ENCODE assay signal across 19 cellular contexts in the genomic region with DNA sequence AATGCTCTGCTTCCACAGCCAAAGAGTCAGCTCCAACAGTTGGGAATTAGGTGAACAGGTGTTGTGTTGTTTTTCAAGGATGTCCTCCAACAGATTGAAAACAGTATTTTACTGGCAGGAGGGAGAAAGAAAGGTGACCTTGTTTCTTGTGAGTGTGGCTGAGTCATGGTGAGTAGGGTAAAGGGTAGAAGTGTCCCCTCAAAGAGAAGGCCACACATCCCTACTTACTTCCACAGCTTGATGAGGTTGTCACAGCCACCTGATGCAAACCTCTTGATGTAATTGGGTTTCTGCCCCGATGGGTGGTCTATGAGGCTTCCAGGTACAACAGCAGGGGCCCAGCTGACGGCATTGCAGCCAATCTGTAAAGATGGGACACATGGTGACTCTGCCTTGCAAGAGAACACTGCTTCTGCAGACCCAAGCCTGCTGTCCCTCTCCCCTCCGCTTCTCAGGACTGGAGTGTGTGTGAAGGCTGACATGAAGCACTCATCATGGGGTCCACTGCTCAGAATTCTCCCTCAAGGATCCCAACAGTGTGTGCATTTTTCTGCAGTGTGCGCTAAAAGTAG. TPM values are rescaled to one million over a fixed set of nuclear protein-coding genes. Genes with fewer than 3 reads are reported as not detected.
"Had no signal": no experiment of that assay in that cellular context is flagged by ENCODE, and none has a peak within 500 bp of the region (broad histone marks: within the 10 kb centered on the region; RNA-seq: fewer than 3 reads in every experiment).

No MANE protein-coding gene starts in this region.

- H3K9me3 ChIP-seq: esophagus squamous epithelium, spleen, transverse colon had no signal

- H3K27ac Mint-ChIP-seq: activated CD8-positive, alpha-beta memory T cell treated with anti-CD3 and anti-CD28 coated beads, Interleukin-2, amount 10 ng/mL, durations not matched to agents 7 days and 5 days; dendritic cell treated with granulocyte-macrophage colony-stimulating factor and Interleukin-4, amounts not matched to agents 40 ng/mL and 50 ng/mL, for 4 days; nephron progenitor cell had no signal

- H3K4me1 Mint-ChIP-seq: brain had no signal

- H3K9me3 Mint-ChIP-seq: brain; dendritic cell treated with granulocyte-macrophage colony-stimulating factor and Interleukin-4, amounts not matched to agents 40 ng/mL and 50 ng/mL, for 4 days; nephron progenitor cell had no signal

- H3K4me3 Mint-ChIP-seq: activated CD8-positive, alpha-beta memory T cell treated with anti-CD3 and anti-CD28 coated beads, Interleukin-2, amount 10 ng/mL, durations not matched to agents 7 days and 5 days; brain; dendritic cell treated with granulocyte-macrophage colony-stimulating factor and Interleukin-4, amounts not matched to agents 40 ng/mL and 50 ng/mL, for 4 days; nephron progenitor cell had no signal

- DNase-seq: activated CD4-positive, alpha-beta T cell treated with anti-CD3 and anti-CD28 coated beads, Interleukin-2, amount 50 U/mL, for 48 hours; activated CD8-positive, alpha-beta memory T cell treated with anti-CD3 and anti-CD28 coated beads, Interleukin-2, amount 10 ng/mL, durations not matched to agents 7 days and 5 days; activated T-cell treated with anti-CD3 and anti-CD28 coated beads, Interleukin-2, amount 50 U/mL, for 48 hours; amygdala; cerebellar nuclear complex; esophagus squamous epithelium; foreskin fibroblast; left cardiac atrium; nephron progenitor cell; spleen; stimulated activated CD4-positive, alpha-beta T cell treated with anti-CD3 and anti-CD28 coated beads, Interleukin-1b, Interleukin-23, amount 100 ng/mL, for 48 hours; stimulated activated naive CD4-positive, alpha-beta T cell; substantia nigra; transverse colon had no signal

- H3K27me3 Mint-ChIP-seq: activated CD8-positive, alpha-beta memory T cell treated with anti-CD3 and anti-CD28 coated beads, Interleukin-2, amount 10 ng/mL, durations not matched to agents 7 days and 5 days; brain; dendritic cell treated with granulocyte-macrophage colony-stimulating factor and Interleukin-4, amounts not matched to agents 40 ng/mL and 50 ng/mL, for 4 days had no signal

- ATAC-seq: activated CD4-positive, CD25-positive, alpha-beta regulatory T cell treated with anti-CD3 and anti-CD28 coated beads, Interleukin-2, amount 50 U/mL, for 24 hours; activated CD8-positive, alpha-beta memory T cell treated with anti-CD3 and anti-CD28 coated beads, Interleukin-2, amount 10 ng/mL, durations not matched to agents 7 days and 5 days; left cardiac atrium; sciatic nerve had no signal

RNA-seq across cellular contexts. Expression of a gene that starts 12.7 kb away (rescaled TPM):
- total RNA-seq: pulmonary artery endothelial cell had no signal
